2 cellular contexts compared by ENCODE assay signal in the genomic region with DNA sequence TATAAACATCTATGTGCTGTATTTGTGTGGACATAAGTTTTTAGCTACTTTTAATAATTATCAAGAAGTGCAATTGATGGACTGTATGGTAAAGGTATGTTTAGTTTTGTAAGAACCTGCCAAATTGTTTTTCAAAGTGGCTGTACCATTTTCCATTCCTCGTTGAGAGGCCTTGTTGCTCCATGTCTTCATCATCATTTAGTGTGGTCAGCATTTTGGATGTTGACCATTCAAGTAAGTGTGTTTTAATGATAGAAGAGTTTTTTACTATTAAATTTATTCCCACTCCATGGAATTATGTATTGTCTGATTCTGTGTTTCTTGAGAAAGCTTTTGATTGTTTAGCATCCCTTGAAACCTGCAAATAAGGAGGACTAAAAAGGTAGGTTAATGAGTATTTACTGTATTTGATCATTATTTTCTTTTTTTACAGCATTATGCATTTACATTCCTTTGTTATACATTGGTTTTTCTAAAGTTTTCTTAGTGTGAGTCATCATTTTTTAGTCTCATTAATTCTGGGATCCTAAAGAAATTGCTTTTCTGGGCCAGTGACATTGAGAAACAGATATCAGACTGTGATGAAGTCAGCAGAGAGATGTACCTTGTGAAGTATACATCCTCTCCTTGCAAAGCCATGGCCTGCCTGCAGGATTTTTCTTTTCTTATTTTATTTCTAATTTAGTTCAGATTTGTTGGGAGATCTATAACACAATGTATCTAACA.
TF ChIP-seq lines count a peak whose summit lies in the region.

No MANE protein-coding gene starts in this region.

TF ChIP-seq in IMR-90, 13 proteins besides CTCF, POLR2A, EP300 and RAD21:
- TF ChIP-seq FOS (IDR thresholded peaks at IDR 0.05; ENCODE audit: low read depth, low read length) (0 out of 2 replicates have a peak, but pooled peaks have one; percentile 18), RCOR1 (IDR thresholded peaks at IDR 0.05; ENCODE audit: insufficient replicate concordance, low read length) (no peak), BHLHE40 (IDR thresholded peaks at IDR 0.05; ENCODE audit: low read depth, low read length) (0 out of 2 replicates have a peak, but pooled peaks have one; percentile 6), MXI1 (IDR thresholded peaks at IDR 0.05; ENCODE audit: borderline replicate concordance, low read depth, low read length) (no peak), SMC3 (IDR thresholded peaks at IDR 0.05; ENCODE audit: low read depth, low read length) (no peak), MAFK (IDR thresholded peaks at IDR 0.05; ENCODE audit: low read depth, low read length) (peak; percentile 39), RFX5 (IDR thresholded peaks at IDR 0.05; ENCODE audit: low read depth, low read length) (no peak), NFE2L2 (IDR thresholded peaks at IDR 0.05; ENCODE audit: low read depth, low read length) (no peak), CEBPB (IDR thresholded peaks at IDR 0.05; ENCODE audit: low read depth, low read length) (0 out of 2 replicates have a peak, but pooled peaks have one; percentile 7), CHD1 (IDR thresholded peaks at IDR 0.05; ENCODE audit: low read depth, low read length) (no peak), MAZ (IDR thresholded peaks at IDR 0.05; ENCODE audit: borderline replicate concordance, low read depth, low read length) (no peak)
- TF ChIP-seq, protein P1, sequence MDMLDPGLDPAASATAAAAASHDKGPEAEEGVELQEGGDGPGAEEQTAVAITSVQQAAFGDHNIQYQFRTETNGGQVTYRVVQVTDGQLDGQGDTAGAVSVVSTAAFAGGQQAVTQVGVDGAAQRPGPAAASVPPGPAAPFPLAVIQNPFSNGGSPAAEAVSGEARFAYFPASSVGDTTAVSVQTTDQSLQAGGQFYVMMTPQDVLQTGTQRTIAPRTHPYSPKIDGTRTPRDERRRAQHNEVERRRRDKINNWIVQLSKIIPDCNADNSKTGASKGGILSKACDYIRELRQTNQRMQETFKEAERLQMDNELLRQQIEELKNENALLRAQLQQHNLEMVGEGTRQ (IDR thresholded peaks at IDR 0.05; ENCODE audit: low read depth, low read length) = no peak
- TF ChIP-seq, protein P2, sequence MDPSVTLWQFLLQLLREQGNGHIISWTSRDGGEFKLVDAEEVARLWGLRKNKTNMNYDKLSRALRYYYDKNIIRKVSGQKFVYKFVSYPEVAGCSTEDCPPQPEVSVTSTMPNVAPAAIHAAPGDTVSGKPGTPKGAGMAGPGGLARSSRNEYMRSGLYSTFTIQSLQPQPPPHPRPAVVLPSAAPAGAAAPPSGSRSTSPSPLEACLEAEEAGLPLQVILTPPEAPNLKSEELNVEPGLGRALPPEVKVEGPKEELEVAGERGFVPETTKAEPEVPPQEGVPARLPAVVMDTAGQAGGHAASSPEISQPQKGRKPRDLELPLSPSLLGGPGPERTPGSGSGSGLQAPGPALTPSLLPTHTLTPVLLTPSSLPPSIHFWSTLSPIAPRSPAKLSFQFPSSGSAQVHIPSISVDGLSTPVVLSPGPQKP (IDR thresholded peaks at IDR 0.05; ENCODE audit: borderline replicate concordance, low read depth, low read length) = no peak

TF ChIP-seq in K562, 482 proteins besides CTCF, POLR2A, EP300 and RAD21:
- TF ChIP-seq ZNF316 (IDR thresholded peaks at IDR 0.05) = peak; percentile 11; the same call in 1 of the 2 replicates
- TF ChIP-seq NUFIP1 (IDR thresholded peaks at IDR 0.05; ENCODE audit: partially characterized antibody) = no peak
